In genomic region chr17:80762076-80762475, GRCh38 we compare ENCODE assay signal across 1 cellular context.
TF ChIP-seq lines count a peak whose summit lies in the region.

No MANE protein-coding gene starts in this region.

TF ChIP-seq in IMR-90, 13 proteins besides CTCF, POLR2A, EP300 and RAD21 (continued from another document):
- TF ChIP-seq, protein P1, sequence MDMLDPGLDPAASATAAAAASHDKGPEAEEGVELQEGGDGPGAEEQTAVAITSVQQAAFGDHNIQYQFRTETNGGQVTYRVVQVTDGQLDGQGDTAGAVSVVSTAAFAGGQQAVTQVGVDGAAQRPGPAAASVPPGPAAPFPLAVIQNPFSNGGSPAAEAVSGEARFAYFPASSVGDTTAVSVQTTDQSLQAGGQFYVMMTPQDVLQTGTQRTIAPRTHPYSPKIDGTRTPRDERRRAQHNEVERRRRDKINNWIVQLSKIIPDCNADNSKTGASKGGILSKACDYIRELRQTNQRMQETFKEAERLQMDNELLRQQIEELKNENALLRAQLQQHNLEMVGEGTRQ (IDR thresholded peaks at IDR 0.05; ENCODE audit: low read depth, low read length) = no peak
- TF ChIP-seq RCOR1 (IDR thresholded peaks at IDR 0.05; ENCODE audit: insufficient replicate concordance, low read length) (no peak), MXI1 (IDR thresholded peaks at IDR 0.05; ENCODE audit: borderline replicate concordance, low read depth, low read length) (no peak), BHLHE40 (IDR thresholded peaks at IDR 0.05; ENCODE audit: low read depth, low read length) (no peak), MAZ (IDR thresholded peaks at IDR 0.05; ENCODE audit: borderline replicate concordance, low read depth, low read length) (no peak), RFX5 (IDR thresholded peaks at IDR 0.05; ENCODE audit: low read depth, low read length) (no peak), FOS (IDR thresholded peaks at IDR 0.05; ENCODE audit: low read depth, low read length) (no peak), NFE2L2 (IDR thresholded peaks at IDR 0.05; ENCODE audit: low read depth, low read length) (no peak)
TF ChIP-seq in IMR-90: peak in this region for 0.
